Comparison of ENCODE assay signal across 9 cellular contexts in genomic region chr2:159035790-159036411, GRCh38.
A peak's percentile ranks its signal among the peaks of the same experiment; 100 is the strongest.
DNase-seq lines count a peak whose midpoint lies in the region; ATAC-seq, FAIRE-seq and TF ChIP-seq lines count a peak whose summit lies in the region.
"Had no signal": no experiment of that assay in that cellular context is flagged by ENCODE, and none has a peak within 500 bp of the region (broad histone marks: within the 10 kb centered on the region; RNA-seq: fewer than 3 reads in every experiment).

No MANE protein-coding gene starts in this region.

- H3K79me2 ChIP-seq in neural progenitor cell (ENCODE audit: low read depth): no peaks in the 10 kb centered on the region

- H3K27ac Mint-ChIP-seq in neural progenitor cell: no peak overlapping the region
- H3K27ac Mint-ChIP-seq: activated naive CD8-positive, alpha-beta T cell treated with anti-CD3 and anti-CD28 coated beads, Interleukin-2, amount 10 ng/mL, durations not matched to agents 7 days and 5 days had no signal

- peaks cover 6% of the 10 kb centered on the region for H3F3A ChIP-seq in neural progenitor cell (ENCODE audit: low read depth)

- H3K27ac ChIP-seq in A549 (no peak overlapping the region), neural progenitor cell (no peak overlapping the region)

- 0 out of 3 replicates have a peak, but pooled peaks cover 5% of the 10 kb centered on the region for H3K9me3 ChIP-seq in A549
- H3K9me3 ChIP-seq in NT2/D1 (ENCODE audit: insufficient read depth, low read length): peaks cover 1% of the 10 kb centered on the region; the same call in 1 of the 2 replicates
- no peaks in the 10 kb centered on the region for H3K9me3 ChIP-seq in neural progenitor cell (ENCODE audit: low read depth)
- peaks cover 4% of the 10 kb centered on the region; the same call in 1 of the 2 replicates for H3K9me3 ChIP-seq in HAP-1

- peaks cover 3% of the 10 kb centered on the region for H3K36me3 Mint-ChIP-seq in neural progenitor cell
- H3K36me3 Mint-ChIP-seq: activated naive CD8-positive, alpha-beta T cell treated with anti-CD3 and anti-CD28 coated beads, Interleukin-2, amount 10 ng/mL, durations not matched to agents 7 days and 5 days had no signal

- no peak for FAIRE-seq in A549 (lab: Jason Lieb, UNC)

- 84% methylated on average over 10 of the region's 10 CpGs for WGBS in A549 (ENCODE audit: missing lambda C conversion rate)

- H3K4me1 Mint-ChIP-seq in neural progenitor cell: peaks cover 27% of the 10 kb centered on the region
- H3K4me1 Mint-ChIP-seq: activated naive CD8-positive, alpha-beta T cell treated with anti-CD3 and anti-CD28 coated beads, Interleukin-2, amount 10 ng/mL, durations not matched to agents 7 days and 5 days had no signal

- CTCF ChIA-PET in A549 (lab: Yijun Ruan, JAX): interaction anchor here (0.6 to 3.2 kb wide), 11 partner anchors 9 to 110 kb away, joined by 3 to 12 read pairs (median 3); no protein-coding TSS in a partner anchor

- DNase-seq in A549 (ENCODE audit: low read depth in 1 of 2, low spot score in 1 of 2) (peak; percentile 10 to 64), NT2/D1 (ENCODE audit: low read depth, low spot score) (peak; percentile 71), epithelial cell of proximal tubule (ENCODE audit: low read depth) (peak; percentile 40), neural progenitor cell (ENCODE audit: low spot score) (peak; percentile 53), HAP-1 (ENCODE audit: low spot score in 2 of 2) (no peak)
- DNase-seq: activated naive CD8-positive, alpha-beta T cell treated with anti-CD3 and anti-CD28 coated beads, Interleukin-2, amount 10 ng/mL, durations not matched to agents 7 days and 5 days had no signal

- H3K4me3 ChIP-seq in A549: no peak overlapping the region
- no peak overlapping the region for H3K4me3 ChIP-seq in GM12875 (ENCODE audit: low read depth, low read length)
- H3K4me3 ChIP-seq in NT2/D1 (ENCODE audit: insufficient read length, low read depth): no peak overlapping the region
- H3K4me3 ChIP-seq in epithelial cell of proximal tubule (ENCODE audit: low read depth, low read length): no peak overlapping the region
- no peak overlapping the region for H3K4me3 ChIP-seq in neural progenitor cell
- no peak overlapping the region for H3K4me3 ChIP-seq in HAP-1

- H3K36me3 ChIP-seq in NT2/D1 (ENCODE audit: insufficient read depth, insufficient read length, low read length): peaks cover under 1% of the 10 kb centered on the region
- no peaks in the 10 kb centered on the region for H3K36me3 ChIP-seq in neural progenitor cell
- no peaks in the 10 kb centered on the region for H3K36me3 ChIP-seq in HAP-1 (replicated peaks)

- ATAC-seq in A549 (peak; percentile 73 to 89; a peak in 5 of 6 replicates), GM18511 (IDR thresholded peaks at IDR 0.05; ENCODE audit: unreplicated experiment) (no peak), GM18505 (IDR thresholded peaks at IDR 0.05; ENCODE audit: unreplicated experiment) (no peak)

- H3K27me3 Mint-ChIP-seq in neural progenitor cell (ENCODE audit: insufficient read depth, low read depth): peaks cover 2% of the 10 kb centered on the region

- peaks cover 34% of the 10 kb centered on the region for H3K9me3 Mint-ChIP-seq in neural progenitor cell

- in situ Hi-C loops in HAP-1 (cut with MboI; ENCODE audit: low sequenced_read_pairs): no loop called here

- peaks cover 7% of the 10 kb centered on the region for H4K20me1 ChIP-seq in neural progenitor cell (ENCODE audit: low read depth)

- H3K4me1 ChIP-seq in A549 (peaks cover 10% of the 10 kb centered on the region), NT2/D1 (ENCODE audit: insufficient read depth, insufficient read length) (no peaks in the 10 kb centered on the region), neural progenitor cell (peaks cover 15% of the 10 kb centered on the region), HAP-1 (no peaks in the 10 kb centered on the region)

- H3K4me2 ChIP-seq in A549 (no peak overlapping the region), neural progenitor cell (no peak overlapping the region)

- no peak overlapping the region for H3K9ac ChIP-seq in NT2/D1 (ENCODE audit: insufficient read length, low read depth)
- no peak overlapping the region for H3K9ac ChIP-seq in neural progenitor cell

- no peak overlapping the region for H2AFZ ChIP-seq in neural progenitor cell (replicated peaks)

- no peak for TF ChIP-seq EP300 in A549 (IDR thresholded peaks at IDR 0.05)

- TF ChIP-seq RAD21 in A549 (conservative IDR thresholded peaks at IDR 0.05 in 1 of 2, IDR thresholded peaks at IDR 0.05 in 1 of 2): peak; percentile 58 to 62

- TF ChIP-seq POLR2A in A549 (IDR thresholded peaks at IDR 0.05; ENCODE audit: low read length) (no peak), GM18505 (IDR thresholded peaks at IDR 0.05; ENCODE audit: borderline replicate concordance, extremely low read depth, insufficient read depth, insufficient read length) (no peak)

- no peak overlapping the region for H3K4me3 Mint-ChIP-seq in neural progenitor cell
- H3K4me3 Mint-ChIP-seq: activated naive CD8-positive, alpha-beta T cell treated with anti-CD3 and anti-CD28 coated beads, Interleukin-2, amount 10 ng/mL, durations not matched to agents 7 days and 5 days had no signal

- POLR2A ChIA-PET in A549 (lab: Yijun Ruan, JAX): no interaction called here

- H3K27me3 ChIP-seq in NT2/D1 (ENCODE audit: insufficient read depth, insufficient read length) (no peaks in the 10 kb centered on the region), neural progenitor cell (no peaks in the 10 kb centered on the region), HAP-1 (ENCODE audit: low read depth) (no peaks in the 10 kb centered on the region; the same call in 1 of the 2 replicates)

- TF ChIP-seq CTCF in A549 (IDR thresholded peaks at IDR 0.05): peak; percentile 26; the same call in 2 of the 3 replicates
- peak; percentile 17; the same call in 1 of the 2 replicates for TF ChIP-seq CTCF in GM12875 (IDR thresholded peaks at IDR 0.05; ENCODE audit: borderline replicate concordance, insufficient read depth, low read depth, low read length)
- TF ChIP-seq CTCF in epithelial cell of proximal tubule (conservative IDR thresholded peaks at IDR 0.05; ENCODE audit: low read depth, low read length): peak; percentile 69
- peak; percentile 38 for TF ChIP-seq CTCF in neural progenitor cell (IDR thresholded peaks at IDR 0.05)

TF ChIP-seq in A549, 52 proteins besides CTCF, POLR2A, EP300 and RAD21:
- peak; percentile 48 for TF ChIP-seq SMC3 (IDR thresholded peaks at IDR 0.05)
- no peak for TF ChIP-seq TFCP2L1 (CRISPR knock-in tag; IDR thresholded peaks at IDR 0.05)

Comparison
In these comparisons a context has a peak if more than half of its experiments do, and no peak if none do; other contexts are left out.
1. ATAC-seq: peak in A549 (2 of 2); none in GM18511 (single experiment) and GM18505 (single experiment).
2. DNase-seq: peak in A549 (2 of 2), NT2/D1 (single experiment), epithelial cell of proximal tubule (single experiment) and neural progenitor cell (single experiment); none in HAP-1 (0 of 2).
3. CTCF ChIP-seq: peak in every context shown above with its lines; median percentile 69 in epithelial cell of proximal tubule; 38 in neural progenitor cell; 26 in A549; 17 in GM12875.